In genomic region chr14:54475911-54476310, GRCh38 we compare ENCODE assay signal across 15 cellular contexts.
"Had no signal": no experiment of that assay in that cellular context is flagged by ENCODE, and none has a peak within 500 bp of the region (broad histone marks: within the 10 kb centered on the region; RNA-seq: fewer than 3 reads in every experiment).

No MANE protein-coding gene starts in this region.

- H3K4me1 Mint-ChIP-seq: nephron progenitor cell had no signal

- H3K9me3 Mint-ChIP-seq: nephron progenitor cell; stimulated activated naive CD8-positive, alpha-beta T cell treated with anti-CD3 and anti-CD28 coated beads, Interleukin-15, Interleukin-2, amounts not matched to agents 100 ng/mL and 50 ng/mL, for 24 hours had no signal

- H3K27ac Mint-ChIP-seq: activated CD4-positive, alpha-beta T cell treated with anti-CD3 and anti-CD28 coated beads for 36 hours; nephron progenitor cell; stimulated activated naive CD8-positive, alpha-beta T cell treated with anti-CD3 and anti-CD28 coated beads, Interleukin-15, Interleukin-2, amounts not matched to agents 100 ng/mL and 50 ng/mL, for 24 hours had no signal

- H3K27me3 ChIP-seq: body of pancreas, dorsolateral prefrontal cortex, esophagus muscularis mucosa, heart right ventricle, pancreas, testis had no signal

- H3K36me3 ChIP-seq: pancreas had no signal

- H3K27me3 Mint-ChIP-seq: activated CD4-positive, alpha-beta T cell treated with anti-CD3 and anti-CD28 coated beads for 36 hours; stimulated activated naive CD8-positive, alpha-beta T cell treated with anti-CD3 and anti-CD28 coated beads, Interleukin-15, Interleukin-2, amounts not matched to agents 100 ng/mL and 50 ng/mL, for 24 hours had no signal

- H3K4me3 Mint-ChIP-seq: activated CD4-positive, alpha-beta T cell treated with anti-CD3 and anti-CD28 coated beads for 36 hours; nephron progenitor cell; stimulated activated naive CD8-positive, alpha-beta T cell treated with anti-CD3 and anti-CD28 coated beads, Interleukin-15, Interleukin-2, amounts not matched to agents 100 ng/mL and 50 ng/mL, for 24 hours had no signal

- DNase-seq: activated CD4-positive, alpha-beta T cell treated with anti-CD3 and anti-CD28 coated beads for 36 hours; activated naive CD4-positive, alpha-beta T cell treated with anti-CD3 and anti-CD28 coated beads, Interleukin-2, amount 50 U/mL, for 16 hours; amniotic stem cell; body of pancreas; dorsolateral prefrontal cortex; heart right ventricle; nephron progenitor cell; pancreas; retina; stimulated activated CD4-positive, alpha-beta T cell treated with anti-CD3 and anti-CD28 coated beads, Interleukin-15, amount 100 ng/mL, for 24 hours; stimulated activated CD4-positive, alpha-beta T cell treated with anti-CD3 and anti-CD28 coated beads, Interleukin-4, amount 100 ng/mL, for 24 hours; testis; WERI-Rb-1 had no signal

- ATAC-seq: activated CD4-positive, alpha-beta T cell treated with anti-CD3 and anti-CD28 coated beads for 36 hours; body of pancreas; heart right ventricle; pancreas had no signal

- H3K4me3 ChIP-seq: body of pancreas, dorsolateral prefrontal cortex, esophagus muscularis mucosa, heart right ventricle, pancreas, testis had no signal

- H3K27ac ChIP-seq: body of pancreas, dorsolateral prefrontal cortex, esophagus muscularis mucosa, heart right ventricle, pancreas, testis, WERI-Rb-1 had no signal

- H3K9me3 ChIP-seq: body of pancreas, esophagus muscularis mucosa, heart right ventricle, pancreas, testis had no signal
